In genomic region chr1:185483647-185484450, GRCh38 we compare ENCODE assay signal across 8 cellular contexts.
DNase-seq lines count a peak whose midpoint lies in the region; ATAC-seq and TF ChIP-seq lines count a peak whose summit lies in the region.

No MANE protein-coding gene starts in this region.

- H3K9me2 ChIP-seq in MM.1S (replicated peaks; ENCODE audit: insufficient read depth, low read length) = no peaks in the 10 kb centered on the region

- no peaks in the 10 kb centered on the region for H3K4me1 ChIP-seq in MM.1S (ENCODE audit: low read length)

- no peak for TF ChIP-seq CTCF in MM.1S (IDR thresholded peaks at IDR 0.05; ENCODE audit: low read length)

- no peaks in the 10 kb centered on the region for H3F3A ChIP-seq in MM.1S (ENCODE audit: insufficient read depth, low read length)

- H3K79me2 ChIP-seq in MM.1S (ENCODE audit: low read length) = no peaks in the 10 kb centered on the region

- peak overlapping the region; percentile 7 for H3K27ac ChIP-seq in angular gyrus (ENCODE audit: low read depth, low read length)
- no peak overlapping the region for H3K27ac ChIP-seq in MM.1S (ENCODE audit: low read length)

- H3K4me3 ChIP-seq in MG63 (no peak overlapping the region), MM.1S (ENCODE audit: low read length) (no peak overlapping the region)

- H2AFZ ChIP-seq in MM.1S (ENCODE audit: low read length) = no peak overlapping the region

- DNase-seq in AML-193 (lab: John Stamatoyannopoulos, UW) (peak; percentile 78 to 80), MG63 (peak; percentile 16), kidney glomerular epithelial cell (lab: John Stamatoyannopoulos, UW) (peak; percentile 42), MM.1S (no peak), amygdala (lab: John Stamatoyannopoulos, UW) (no peak), UCSD-AML1 (lab: John Stamatoyannopoulos, UW; ENCODE audit: unreplicated experiment) (no peak)

- no peak overlapping the region for H3K9ac ChIP-seq in MM.1S (ENCODE audit: low read length)

- ATAC-seq in HG03095 (IDR thresholded peaks at IDR 0.05; ENCODE audit: unreplicated experiment) = no peak

- H3K9me3 ChIP-seq in MG63 (no peaks in the 10 kb centered on the region), MM.1S (replicated peaks; ENCODE audit: insufficient read depth, low read length) (no peaks in the 10 kb centered on the region)

- no peaks in the 10 kb centered on the region for H3K36me3 ChIP-seq in MG63
- H3K36me3 ChIP-seq in MM.1S (replicated peaks; ENCODE audit: insufficient read depth, low read length) = no peaks in the 10 kb centered on the region

- H3K4me2 ChIP-seq in MM.1S (ENCODE audit: low read depth, low read length) = no peak overlapping the region

- H4K20me1 ChIP-seq in MM.1S (ENCODE audit: insufficient read depth, low read length) = no peaks in the 10 kb centered on the region

- H3K27me3 ChIP-seq in MG63 (no peaks in the 10 kb centered on the region), MM.1S (replicated peaks; ENCODE audit: insufficient read depth, low read length) (no peaks in the 10 kb centered on the region)

Comparison
In these comparisons a context has a peak if more than half of its experiments do, and no peak if none do; other contexts are left out.
1. DNase-seq: peak in AML-193 (2 of 2), MG63 (single experiment) and kidney glomerular epithelial cell (single experiment); none in MM.1S (single experiment), amygdala (0 of 56) and UCSD-AML1 (single experiment).